In the genomic region with DNA sequence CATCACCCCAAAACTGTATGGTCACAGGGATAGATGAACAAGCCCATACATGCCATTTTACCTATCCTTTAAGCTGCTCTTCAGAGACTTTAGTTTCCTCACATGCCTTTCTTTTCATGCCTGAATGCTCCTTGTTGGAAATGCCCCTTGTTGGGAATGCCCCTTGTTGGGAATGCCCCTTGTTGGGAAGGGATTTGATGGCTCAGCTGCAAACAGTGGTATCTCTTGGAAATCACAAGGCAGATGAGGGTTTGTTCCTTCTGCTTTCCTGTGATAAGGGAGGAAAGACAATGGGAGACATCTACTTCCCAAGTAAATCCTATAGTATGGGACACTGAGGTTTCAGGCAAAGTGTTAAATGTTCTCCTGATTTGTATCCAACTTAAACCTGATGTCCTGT, we compare ENCODE assay signal across 22 cellular contexts. TPM values are rescaled to one million over a fixed set of nuclear protein-coding genes. Genes with fewer than 3 reads are reported as not detected.
"Had no signal": no experiment of that assay in that cellular context is flagged by ENCODE, and none has a peak within 500 bp of the region (broad histone marks: within the 10 kb centered on the region; RNA-seq: fewer than 3 reads in every experiment).

No MANE protein-coding gene starts in this region.

- H3K27me3 ChIP-seq: adrenal gland, MG63 had no signal

- H3K9me3 Mint-ChIP-seq: activated naive CD8-positive, alpha-beta T cell treated with anti-CD3 and anti-CD28 coated beads, Interleukin-2, amount 10 ng/mL, durations not matched to agents 7 days and 5 days; WTC11 had no signal

- H3K36me3 Mint-ChIP-seq: activated naive CD8-positive, alpha-beta T cell treated with anti-CD3 and anti-CD28 coated beads, Interleukin-2, amount 10 ng/mL, durations not matched to agents 7 days and 5 days; WTC11 had no signal

- H3K36me3 ChIP-seq: adrenal gland, MG63 had no signal

- H3K4me3 ChIP-seq: adrenal gland, MG63 had no signal

- H3K27ac Mint-ChIP-seq: activated CD8-positive, alpha-beta T cell treated with anti-CD3 and anti-CD28 coated beads, Interleukin-2, amount 10 ng/mL, durations not matched to agents 7 days and 5 days; activated naive CD8-positive, alpha-beta T cell treated with anti-CD3 and anti-CD28 coated beads, Interleukin-2, amount 10 ng/mL, durations not matched to agents 7 days and 5 days; T-helper 17 cell; WTC11 had no signal

- FAIRE-seq: bronchial epithelial cell had no signal

- H3K4me3 Mint-ChIP-seq: activated CD8-positive, alpha-beta T cell treated with anti-CD3 and anti-CD28 coated beads, Interleukin-2, amount 10 ng/mL, durations not matched to agents 7 days and 5 days; activated naive CD8-positive, alpha-beta T cell treated with anti-CD3 and anti-CD28 coated beads, Interleukin-2, amount 10 ng/mL, durations not matched to agents 7 days and 5 days; T-helper 17 cell; WTC11 had no signal

- H3K4me1 ChIP-seq: adrenal gland had no signal

- H3K27ac ChIP-seq: adrenal gland had no signal

- H3K4me1 Mint-ChIP-seq: activated naive CD8-positive, alpha-beta T cell treated with anti-CD3 and anti-CD28 coated beads, Interleukin-2, amount 10 ng/mL, durations not matched to agents 7 days and 5 days; T-helper 17 cell; WTC11 had no signal

- DNase-seq: activated CD4-positive, alpha-beta T cell treated with anti-CD3 and anti-CD28 coated beads for 48 hours; activated CD4-positive, alpha-beta T cell treated with anti-CD3 and anti-CD28 coated beads, Interleukin-2, amount 50 U/mL, for 4 hours; activated CD4-positive, CD25-positive, alpha-beta regulatory T cell treated with anti-CD3 and anti-CD28 coated beads, Interleukin-2, amount 50 U/mL, for 72 hours; activated CD8-positive, alpha-beta memory T cell treated with anti-CD3 and anti-CD28 coated beads, Interleukin-2, amount 50 U/mL, for 48 hours; activated CD8-positive, alpha-beta T cell treated with anti-CD3 and anti-CD28 coated beads, Interleukin-2, amount 10 ng/mL, durations not matched to agents 7 days and 5 days; activated naive CD4-positive, alpha-beta T cell treated with anti-CD3 and anti-CD28 coated beads, Interleukin-2, amount 50 U/mL, for 16 hours; activated naive CD8-positive, alpha-beta T cell treated with anti-CD3 and anti-CD28 coated beads, Interleukin-2, amount 10 ng/mL, durations not matched to agents 7 days and 5 days; activated T-cell treated with anti-CD3 and anti-CD28 coated beads, Interleukin-2, amount 50 U/mL, for 1 hour; adrenal gland; anterior cingulate cortex; MG63; NCI-H1105 treated with DMSO at 0.1 percent for 48 hours; NCI-H1436 treated with DMSO at 0.1 percent for 48 hours; NCI-H187; NCI-H2081; NCI-H524; PC-3; SIG-M5; T-helper 17 cell; T-helper 9 cell had no signal

- ATAC-seq: activated CD8-positive, alpha-beta T cell treated with anti-CD3 and anti-CD28 coated beads, Interleukin-2, amount 10 ng/mL, durations not matched to agents 7 days and 5 days; PC-3; T-helper 17 cell; WTC11 had no signal

- H3K9me3 ChIP-seq: adrenal gland, MG63 had no signal

RNA-seq across cellular contexts. Expression of a gene that starts 11.5 kb away (rescaled TPM):
- total RNA-seq: activated CD8-positive, alpha-beta T cell treated with anti-CD3 and anti-CD28 coated beads, Interleukin-2, amount 10 ng/mL, durations not matched to agents 7 days and 5 days had no signal

RNA-seq across cellular contexts. Expression of a gene that starts 49.0 kb away (rescaled TPM):
- total RNA-seq: activated CD8-positive, alpha-beta T cell treated with anti-CD3 and anti-CD28 coated beads, Interleukin-2, amount 10 ng/mL, durations not matched to agents 7 days and 5 days had no signal
